In genomic region chr5:375921-376871, GRCh38 we compare ENCODE assay signal across 12 cellular contexts. TPM values are rescaled to one million over a fixed set of nuclear protein-coding genes. Genes with fewer than 3 reads are reported as not detected.
DNase-seq lines count a peak whose midpoint lies in the region; ATAC-seq, FAIRE-seq and TF ChIP-seq lines count a peak whose summit lies in the region.
"Had no signal": no experiment of that assay in that cellular context is flagged by ENCODE, and none has a peak within 500 bp of the region (broad histone marks: within the 10 kb centered on the region; RNA-seq: fewer than 3 reads in every experiment).

No MANE protein-coding gene starts in this region.

- no peak overlapping the region for H3K27ac ChIP-seq in prostate gland

- H3K36me3 Mint-ChIP-seq in chondrocyte (ENCODE audit: low read depth) = peaks cover 9% of the 10 kb centered on the region

- peak overlapping the region; percentile 52 for H3K4me3 ChIP-seq in NB4 (ENCODE audit: low read depth, low read length)
- no peak overlapping the region for H3K4me3 ChIP-seq in prostate gland

- no peaks in the 10 kb centered on the region for H3K36me3 ChIP-seq in prostate gland

- H3K9me3 Mint-ChIP-seq in chondrocyte (ENCODE audit: low read depth) = peaks cover 5% of the 10 kb centered on the region

- intact Hi-C loops in prostate gland (cut with DNase I) = no loop called here

- no peaks in the 10 kb centered on the region for H3K27me3 Mint-ChIP-seq in chondrocyte (ENCODE audit: low read depth)

- no peak overlapping the region for H3K4me3 Mint-ChIP-seq in chondrocyte (ENCODE audit: unreplicated experiment)

- no peak for TF ChIP-seq CTCF in NB4 (IDR thresholded peaks at IDR 0.05; ENCODE audit: low read depth, low read length)
- TF ChIP-seq CTCF in chondrocyte (IDR thresholded peaks at IDR 0.05) = no peak
- no peak for TF ChIP-seq CTCF in prostate gland (IDR thresholded peaks at IDR 0.05)

- peaks cover 49% of the 10 kb centered on the region for H3K4me1 Mint-ChIP-seq in chondrocyte (ENCODE audit: low read depth)

- DNase-seq in GM12891 (ENCODE audit: insufficient read length, low spot score) (no peak), NB4 (ENCODE audit: low read depth) (peak; percentile 73), chondrocyte (ENCODE audit: low spot score) (peak; percentile 80), prostate gland (ENCODE audit: low spot score) (peak; percentile 2), germinal center (ENCODE audit: low spot score) (no peak)
- DNase-seq: DMS53, NCI-H187 treated with DMSO at 0.1 percent for 48 hours had no signal

- ATAC-seq in GM21529 (IDR thresholded peaks at IDR 0.05; ENCODE audit: unreplicated experiment) (no peak), GM21423 (IDR thresholded peaks at IDR 0.05; ENCODE audit: unreplicated experiment) (no peak)
- ATAC-seq: naive thymus-derived CD4-positive, alpha-beta T cell had no signal

- H3K27ac Mint-ChIP-seq in chondrocyte (ENCODE audit: unreplicated experiment) = no peak overlapping the region

- TF ChIP-seq POLR2A in GM12891 (IDR thresholded peaks at IDR 0.05; ENCODE audit: low read depth, low read length) = peak; percentile 39; the same call in 1 of the 2 replicates
- peak; percentile 51 for TF ChIP-seq POLR2A in NB4 (IDR thresholded peaks at IDR 0.05; ENCODE audit: extremely low read depth, insufficient read length)
- no peak for TF ChIP-seq POLR2A in prostate gland (IDR thresholded peaks at IDR 0.05)

- no peaks in the 10 kb centered on the region for H3K9me3 ChIP-seq in prostate gland

- FAIRE-seq in GM12891 (lab: Jason Lieb, UNC) = peak; percentile 68
- FAIRE-seq: astrocyte, endothelial cell of umbilical vein had no signal

- H3K4me1 ChIP-seq in prostate gland (replicated peaks) = no peaks in the 10 kb centered on the region

- peaks cover 4% of the 10 kb centered on the region for H3K27me3 ChIP-seq in prostate gland (replicated peaks; ENCODE audit: insufficient read depth)

- 83% methylated on average over 32 of the region's 32 CpGs for WGBS in prostate gland

TF ChIP-seq in GM12891, 5 proteins besides CTCF, POLR2A, EP300 and RAD21:
- no peak for TF ChIP-seq POU2F2 (IDR thresholded peaks at IDR 0.05; ENCODE audit: low read depth, low read length)
- TF ChIP-seq SPI1 (IDR thresholded peaks at IDR 0.05; ENCODE audit: low read depth, low read length) = no peak
- no peak for TF ChIP-seq PAX5 (IDR thresholded peaks at IDR 0.05; ENCODE audit: insufficient read depth, low read length, severe bottlenecking)
- TF ChIP-seq TAF1 (IDR thresholded peaks at IDR 0.05; ENCODE audit: low read depth, low read length) = no peak
- TF ChIP-seq POLR2AphosphoS5 (IDR thresholded peaks at IDR 0.05; ENCODE audit: low read depth, low read length) = no peak; the same call in 1 of the 2 replicates

RNA-seq across cellular contexts. Expression of gene AHRR, which starts 54.7 kb away (rescaled TPM):
- 33.3 TPM for polyA plus RNA-seq in GM12891 (2012; ENCODE audit: low read depth, missing spikeins)
- total RNA-seq in chondrocyte = 9.3 to 17.3 TPM (median 13.4 TPM) in 3 replicates
- total RNA-seq in prostate gland = 10 to 100 TPM in 1 of 2 donors, 1 to 10 TPM in 1; 1.9 to 17.7 TPM

Comparison
In these comparisons a context has a peak if more than half of its experiments do, and no peak if none do; other contexts are left out.
1. DNase-seq: peak in NB4 (single experiment), chondrocyte (single experiment) and prostate gland (single experiment); none in GM12891 (single experiment) and germinal center (single experiment).